Comparison of ENCODE assay signal across 1 cellular context in the genomic region with DNA sequence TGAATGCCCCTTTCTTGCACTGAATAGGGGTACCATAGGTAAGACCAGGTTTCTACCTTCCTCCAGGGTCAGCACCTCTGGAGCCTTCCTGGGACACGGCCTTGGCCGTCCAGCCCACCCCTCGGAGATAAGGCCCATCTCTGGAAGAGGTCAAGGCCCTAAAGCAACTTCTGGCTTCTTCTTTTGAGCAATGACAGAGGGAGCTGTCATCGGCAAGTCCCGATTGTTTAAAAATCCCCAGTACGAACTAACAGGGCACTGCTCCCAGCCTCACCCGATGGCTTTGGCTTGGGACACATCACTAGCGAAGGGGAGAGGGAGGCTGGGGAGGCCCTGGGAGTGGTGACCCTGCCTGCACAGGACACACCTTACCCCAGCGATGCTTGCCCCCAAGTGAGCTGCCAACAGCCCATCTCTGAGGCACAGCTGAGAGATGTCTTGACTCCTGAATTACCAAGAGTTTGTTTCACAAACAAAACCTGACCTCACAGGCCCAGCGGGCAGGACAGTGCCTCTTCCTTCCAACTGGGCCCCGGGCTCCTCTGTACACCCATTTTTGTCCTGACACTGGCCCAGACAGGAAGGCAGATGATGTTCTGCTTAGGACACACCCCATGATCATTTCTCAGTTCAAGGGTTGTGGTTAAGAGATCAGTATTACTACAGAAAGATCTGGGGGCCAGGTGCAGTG.
A peak's percentile ranks its signal among the peaks of the same experiment; 100 is the strongest.
TF ChIP-seq lines count a peak whose summit lies in the region.

No MANE protein-coding gene starts in this region.

TF ChIP-seq in GM12878, 131 proteins besides CTCF, POLR2A, EP300 and RAD21 (continued from another document and continues in another):
- TF ChIP-seq ZBTB33 (IDR thresholded peaks at IDR 0.05) (no peak), TARDBP (IDR thresholded peaks at IDR 0.05; ENCODE audit: borderline replicate concordance) (no peak), HDAC6 (IDR thresholded peaks at IDR 0.05; ENCODE audit: unreplicated experiment) (no peak), ATF3 (IDR thresholded peaks at IDR 0.05; ENCODE audit: borderline replicate concordance, extremely low read depth, low read depth, low read length) (no peak), MAX (IDR thresholded peaks at IDR 0.05; ENCODE audit: low read depth, low read length) (no peak), HCFC1 (IDR thresholded peaks at IDR 0.05; ENCODE audit: low read length) (no peak), MYB (IDR thresholded peaks at IDR 0.05; ENCODE audit: borderline replicate concordance, low read depth, low read length) (no peak), CHD4 (IDR thresholded peaks at IDR 0.05) (no peak), ASH2L (IDR thresholded peaks at IDR 0.05; ENCODE audit: borderline replicate concordance, low read depth) (no peak), SPI1 (IDR thresholded peaks at IDR 0.05; ENCODE audit: borderline replicate concordance, insufficient read depth, low read depth, low read length) (no peak), PBX3 (IDR thresholded peaks at IDR 0.05; ENCODE audit: insufficient replicate concordance, low read depth, low read length) (no peak), SMAD5 (IDR thresholded peaks at IDR 0.05; ENCODE audit: low read depth) (peak; percentile 40; the same call in 1 of the 2 replicates), POU2F2 (IDR thresholded peaks at IDR 0.05; ENCODE audit: borderline replicate concordance, low read depth, low read length) (peak; percentile 22; the same call in 1 of the 3 replicates), MXI1 (IDR thresholded peaks at IDR 0.05; ENCODE audit: low read depth, low read length) (no peak), SIX5 (IDR thresholded peaks at IDR 0.05; ENCODE audit: low read depth, low read length, severe bottlenecking) (no peak), IRF3 (IDR thresholded peaks at IDR 0.05) (no peak), JUNB (IDR thresholded peaks at IDR 0.05) (no peak), CEBPB (IDR thresholded peaks at IDR 0.05; ENCODE audit: borderline replicate concordance in 1 of 2, low read depth in 2 of 2, low read length in 2 of 2) (no peak), RUNX3 (IDR thresholded peaks at IDR 0.05; ENCODE audit: low read length) (peak; percentile 75), NR2C2 (IDR thresholded peaks at IDR 0.05; ENCODE audit: borderline replicate concordance, control insufficient read depth, insufficient read length, low read depth) (no peak), EED (IDR thresholded peaks at IDR 0.05; ENCODE audit: low read depth) (peak; percentile 55), REST (IDR thresholded peaks at IDR 0.05; ENCODE audit: low read depth, low read length) (no peak), PKNOX1 (IDR thresholded peaks at IDR 0.05) (peak; percentile 3; the same call in 1 of the 2 replicates), TCF3 (IDR thresholded peaks at IDR 0.05; ENCODE audit: borderline replicate concordance, insufficient read depth, low read depth, low read length) (no peak), NKRF (conservative IDR thresholded peaks at IDR 0.05) (no peak), PML (IDR thresholded peaks at IDR 0.05; ENCODE audit: low read length) (peak; percentile 68; the same call in 1 of the 2 replicates), ZBED1 (IDR thresholded peaks at IDR 0.05; ENCODE audit: borderline replicate concordance) (no peak), NBN (IDR thresholded peaks at IDR 0.05) (no peak)
- TF ChIP-seq, protein P1, sequence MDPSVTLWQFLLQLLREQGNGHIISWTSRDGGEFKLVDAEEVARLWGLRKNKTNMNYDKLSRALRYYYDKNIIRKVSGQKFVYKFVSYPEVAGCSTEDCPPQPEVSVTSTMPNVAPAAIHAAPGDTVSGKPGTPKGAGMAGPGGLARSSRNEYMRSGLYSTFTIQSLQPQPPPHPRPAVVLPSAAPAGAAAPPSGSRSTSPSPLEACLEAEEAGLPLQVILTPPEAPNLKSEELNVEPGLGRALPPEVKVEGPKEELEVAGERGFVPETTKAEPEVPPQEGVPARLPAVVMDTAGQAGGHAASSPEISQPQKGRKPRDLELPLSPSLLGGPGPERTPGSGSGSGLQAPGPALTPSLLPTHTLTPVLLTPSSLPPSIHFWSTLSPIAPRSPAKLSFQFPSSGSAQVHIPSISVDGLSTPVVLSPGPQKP (IDR thresholded peaks at IDR 0.05; ENCODE audit: low read depth, low read length) = no peak
- TF ChIP-seq, protein P2, sequence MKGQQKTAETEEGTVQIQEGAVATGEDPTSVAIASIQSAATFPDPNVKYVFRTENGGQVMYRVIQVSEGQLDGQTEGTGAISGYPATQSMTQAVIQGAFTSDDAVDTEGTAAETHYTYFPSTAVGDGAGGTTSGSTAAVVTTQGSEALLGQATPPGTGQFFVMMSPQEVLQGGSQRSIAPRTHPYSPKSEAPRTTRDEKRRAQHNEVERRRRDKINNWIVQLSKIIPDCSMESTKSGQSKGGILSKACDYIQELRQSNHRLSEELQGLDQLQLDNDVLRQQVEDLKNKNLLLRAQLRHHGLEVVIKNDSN (IDR thresholded peaks at IDR 0.05; ENCODE audit: borderline replicate concordance, extremely low read length, insufficient read depth, low read depth, low read length) = no peak
- TF ChIP-seq, protein P3, sequence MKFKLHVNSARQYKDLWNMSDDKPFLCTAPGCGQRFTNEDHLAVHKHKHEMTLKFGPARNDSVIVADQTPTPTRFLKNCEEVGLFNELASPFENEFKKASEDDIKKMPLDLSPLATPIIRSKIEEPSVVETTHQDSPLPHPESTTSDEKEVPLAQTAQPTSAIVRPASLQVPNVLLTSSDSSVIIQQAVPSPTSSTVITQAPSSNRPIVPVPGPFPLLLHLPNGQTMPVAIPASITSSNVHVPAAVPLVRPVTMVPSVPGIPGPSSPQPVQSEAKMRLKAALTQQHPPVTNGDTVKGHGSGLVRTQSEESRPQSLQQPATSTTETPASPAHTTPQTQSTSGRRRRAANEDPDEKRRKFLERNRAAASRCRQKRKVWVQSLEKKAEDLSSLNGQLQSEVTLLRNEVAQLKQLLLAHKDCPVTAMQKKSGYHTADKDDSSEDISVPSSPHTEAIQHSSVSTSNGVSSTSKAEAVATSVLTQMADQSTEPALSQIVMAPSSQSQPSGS (IDR thresholded peaks at IDR 0.05; ENCODE audit: low read length) = peak; percentile 44; the same call in 1 of the 2 replicates
